ENCODE assay signal across 8 cellular contexts in genomic region chrX:152926279-152926678, GRCh38. TPM values are rescaled to one million over a fixed set of nuclear protein-coding genes. Genes with fewer than 3 reads are reported as not detected.
DNase-seq lines count a peak whose midpoint lies in the region; ATAC-seq and TF ChIP-seq lines count a peak whose summit lies in the region.

No MANE protein-coding gene starts in this region.

- peak; percentile 66 for TF ChIP-seq CTCF in GM13977 (IDR thresholded peaks at IDR 0.05; ENCODE audit: extremely low read depth, insufficient read depth, missing control alignments)

- no peaks in the 10 kb centered on the region for H3K27me3 Mint-ChIP-seq in activated CD4-positive, alpha-beta T cell treated with anti-CD3 and anti-CD28 coated beads, Interleukin-2, amount 10 ng/mL, durations not matched to agents 7 days and 5 days
- H3K27me3 Mint-ChIP-seq in natural killer cell treated with Interleukin-12 subunit alpha and Interleukin-12 subunit beta and Interleukin-15 and Interleukin-18, amount 100 ng/mL, for 72 hours: peaks cover 0 to 5% of the 10 kb centered on the region in 2 donors

- no peak overlapping the region for H3K27ac Mint-ChIP-seq in activated CD4-positive, alpha-beta T cell treated with anti-CD3 and anti-CD28 coated beads, Interleukin-2, amount 10 ng/mL, durations not matched to agents 7 days and 5 days
- H3K27ac Mint-ChIP-seq in natural killer cell treated with Interleukin-12 subunit alpha and Interleukin-12 subunit beta and Interleukin-15 and Interleukin-18, amount 100 ng/mL, for 72 hours: no peak overlapping the region

- in situ Hi-C loops in GM13977 (cut with MboI; ENCODE audit: low pct_unique_long_range_greater_than_20kb, low sequenced_read_pairs, unreplicated experiment): no loop called here

- H3K9me3 Mint-ChIP-seq in activated CD4-positive, alpha-beta T cell treated with anti-CD3 and anti-CD28 coated beads, Interleukin-2, amount 10 ng/mL, durations not matched to agents 7 days and 5 days: no peaks in the 10 kb centered on the region
- H3K9me3 Mint-ChIP-seq in natural killer cell treated with Interleukin-12 subunit alpha and Interleukin-12 subunit beta and Interleukin-15 and Interleukin-18, amount 100 ng/mL, for 72 hours: no peaks in the 10 kb centered on the region

- DNase-seq in AG08396 (ENCODE audit: low spot score) (peak; percentile 65), GM13977 (ENCODE audit: low spot score) (peak; percentile 76), NCI-H226 (peak; percentile 14), dermis microvascular lymphatic vessel endothelial cell (ENCODE audit: low read depth in 2 of 2) (peak; percentile 36 to 70), ureter (ENCODE audit: low spot score) (peak; percentile 69)
- DNase-seq in activated CD4-positive, alpha-beta T cell treated with anti-CD3 and anti-CD28 coated beads, Interleukin-2, amount 10 ng/mL, durations not matched to agents 7 days and 5 days: peak; percentile 50
- no peak for DNase-seq in natural killer cell treated with Interleukin-12 subunit alpha and Interleukin-12 subunit beta and Interleukin-15 and Interleukin-18, amount 100 ng/mL, for 72 hours (ENCODE audit: low spot score)

- no peaks in the 10 kb centered on the region for H3K36me3 Mint-ChIP-seq in activated CD4-positive, alpha-beta T cell treated with anti-CD3 and anti-CD28 coated beads, Interleukin-2, amount 10 ng/mL, durations not matched to agents 7 days and 5 days (ENCODE audit: low read depth)
- no peaks in the 10 kb centered on the region for H3K36me3 Mint-ChIP-seq in natural killer cell treated with Interleukin-12 subunit alpha and Interleukin-12 subunit beta and Interleukin-15 and Interleukin-18, amount 100 ng/mL, for 72 hours

- POLR2A ChIA-PET in activated CD4-positive, alpha-beta T cell treated with anti-CD3 and anti-CD28 coated beads, Interleukin-2, amount 10 ng/mL, durations not matched to agents 7 days and 5 days (lab: Charles Lee): no interaction called here

- H3K4me3 Mint-ChIP-seq in activated CD4-positive, alpha-beta T cell treated with anti-CD3 and anti-CD28 coated beads, Interleukin-2, amount 10 ng/mL, durations not matched to agents 7 days and 5 days: no peak overlapping the region
- H3K4me3 Mint-ChIP-seq in natural killer cell treated with Interleukin-12 subunit alpha and Interleukin-12 subunit beta and Interleukin-15 and Interleukin-18, amount 100 ng/mL, for 72 hours: no peak overlapping the region

- peaks cover 5% of the 10 kb centered on the region for H3K4me1 Mint-ChIP-seq in activated CD4-positive, alpha-beta T cell treated with anti-CD3 and anti-CD28 coated beads, Interleukin-2, amount 10 ng/mL, durations not matched to agents 7 days and 5 days
- H3K4me1 Mint-ChIP-seq in natural killer cell treated with Interleukin-12 subunit alpha and Interleukin-12 subunit beta and Interleukin-15 and Interleukin-18, amount 100 ng/mL, for 72 hours (ENCODE audit: low read depth in 2 of 2): no peaks in the 10 kb centered on the region

- peak; percentile 84 for ATAC-seq in HG03095 (IDR thresholded peaks at IDR 0.05; ENCODE audit: unreplicated experiment)
- ATAC-seq in natural killer cell treated with Interleukin-12 subunit alpha and Interleukin-12 subunit beta and Interleukin-15 and Interleukin-18, amount 100 ng/mL, for 72 hours: peak; percentile 49 to 71

- CTCF ChIA-PET in activated CD4-positive, alpha-beta T cell treated with anti-CD3 and anti-CD28 coated beads, Interleukin-2, amount 10 ng/mL, durations not matched to agents 7 days and 5 days (lab: Charles Lee): interaction anchor here (1.6 kb wide), 1 partner anchor 95 kb away, joined by 5 read pairs; the partner anchor contains the start of genes CETN2 and NSDHL

RNA-seq across cellular contexts. Expression of gene ZNF185, which starts 28.4 kb away (rescaled TPM):
- 1 to 10 TPM; 1.0 to 1.6 TPM for total RNA-seq in activated CD4-positive, alpha-beta T cell treated with anti-CD3 and anti-CD28 coated beads, Interleukin-2, amount 10 ng/mL, durations not matched to agents 7 days and 5 days
- total RNA-seq in dermis microvascular lymphatic vessel endothelial cell: 6.5 and 8.5 TPM in 2 replicates
- total RNA-seq in natural killer cell treated with Interleukin-12 subunit alpha and Interleukin-12 subunit beta and Interleukin-15 and Interleukin-18, amount 100 ng/mL, for 72 hours: 1 to 10 TPM in 1 of 2 donors, under 1 TPM in 1; 0.48 to 1.5 TPM
- 62.2 TPM for total RNA-seq in ureter
